In the genomic region with DNA sequence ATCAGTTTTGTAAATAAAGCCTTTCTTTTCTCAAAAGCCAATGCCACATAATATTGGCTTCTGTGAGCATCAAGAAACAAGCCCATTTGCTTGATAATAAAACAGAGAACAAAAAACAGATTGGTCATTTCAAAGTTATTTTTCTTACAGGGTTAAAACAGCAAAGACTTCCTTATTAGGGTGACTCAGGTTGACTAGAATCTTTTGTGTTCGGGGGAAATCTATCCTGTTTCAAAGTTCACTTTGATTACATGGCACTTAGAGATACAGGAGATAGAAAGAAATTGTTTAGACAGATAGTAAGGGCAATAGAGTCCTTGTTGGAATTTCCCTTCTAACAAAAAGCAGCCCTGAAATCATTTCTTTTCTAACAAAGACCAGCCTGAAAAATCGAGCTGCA, we compare ENCODE assay signal across 15 cellular contexts.
"Had no signal": no experiment of that assay in that cellular context is flagged by ENCODE, and none has a peak within 500 bp of the region (broad histone marks: within the 10 kb centered on the region; RNA-seq: fewer than 3 reads in every experiment).

No MANE protein-coding gene starts in this region.

- H3K27ac ChIP-seq: dorsolateral prefrontal cortex, esophagus squamous epithelium, left lung, upper lobe of right lung had no signal

- DNase-seq: activated CD4-positive, alpha-beta T cell treated with anti-CD3 and anti-CD28 coated beads, Interleukin-2, amount 10 ng/mL, durations not matched to agents 7 days and 5 days; activated CD4-positive, CD25-positive, alpha-beta regulatory T cell; activated T-cell treated with anti-CD3 and anti-CD28 coated beads for 4 hours; amniotic stem cell; dorsolateral prefrontal cortex; esophagus squamous epithelium; left lung; occipital lobe; stimulated activated CD4-positive, alpha-beta T cell treated with anti-CD3 and anti-CD28 coated beads, Interleukin-15, amount 100 ng/mL, for 24 hours; stimulated activated CD4-positive, alpha-beta T cell treated with anti-CD3 and anti-CD28 coated beads, Interleukin-4, amount 100 ng/mL, for 24 hours; T-helper 17 cell; upper lobe of right lung had no signal

- FAIRE-seq: endometrium had no signal

- H3K36me3 ChIP-seq: esophagus squamous epithelium, left lung, upper lobe of right lung had no signal

- ATAC-seq: activated naive CD4-positive, alpha-beta T cell treated with anti-CD3 and anti-CD28 coated beads, Interleukin-2, amount 50 U/mL, for 72 hours; left lung; natural killer cell treated with Interleukin-12 subunit alpha and Interleukin-12 subunit beta and Interleukin-15 and Interleukin-18, amount 100 ng/mL, for 72 hours; T-helper 17 cell; upper lobe of right lung had no signal

- H3K4me3 ChIP-seq: dorsolateral prefrontal cortex, esophagus squamous epithelium, left lung, upper lobe of right lung had no signal

- H3K4me1 ChIP-seq: esophagus squamous epithelium, left lung, upper lobe of right lung had no signal

- H3K27me3 ChIP-seq: esophagus squamous epithelium, left lung, upper lobe of right lung had no signal

- H3K9me3 ChIP-seq: esophagus squamous epithelium, left lung, upper lobe of right lung had no signal
